8 cellular contexts compared by ENCODE assay signal in the genomic region with DNA sequence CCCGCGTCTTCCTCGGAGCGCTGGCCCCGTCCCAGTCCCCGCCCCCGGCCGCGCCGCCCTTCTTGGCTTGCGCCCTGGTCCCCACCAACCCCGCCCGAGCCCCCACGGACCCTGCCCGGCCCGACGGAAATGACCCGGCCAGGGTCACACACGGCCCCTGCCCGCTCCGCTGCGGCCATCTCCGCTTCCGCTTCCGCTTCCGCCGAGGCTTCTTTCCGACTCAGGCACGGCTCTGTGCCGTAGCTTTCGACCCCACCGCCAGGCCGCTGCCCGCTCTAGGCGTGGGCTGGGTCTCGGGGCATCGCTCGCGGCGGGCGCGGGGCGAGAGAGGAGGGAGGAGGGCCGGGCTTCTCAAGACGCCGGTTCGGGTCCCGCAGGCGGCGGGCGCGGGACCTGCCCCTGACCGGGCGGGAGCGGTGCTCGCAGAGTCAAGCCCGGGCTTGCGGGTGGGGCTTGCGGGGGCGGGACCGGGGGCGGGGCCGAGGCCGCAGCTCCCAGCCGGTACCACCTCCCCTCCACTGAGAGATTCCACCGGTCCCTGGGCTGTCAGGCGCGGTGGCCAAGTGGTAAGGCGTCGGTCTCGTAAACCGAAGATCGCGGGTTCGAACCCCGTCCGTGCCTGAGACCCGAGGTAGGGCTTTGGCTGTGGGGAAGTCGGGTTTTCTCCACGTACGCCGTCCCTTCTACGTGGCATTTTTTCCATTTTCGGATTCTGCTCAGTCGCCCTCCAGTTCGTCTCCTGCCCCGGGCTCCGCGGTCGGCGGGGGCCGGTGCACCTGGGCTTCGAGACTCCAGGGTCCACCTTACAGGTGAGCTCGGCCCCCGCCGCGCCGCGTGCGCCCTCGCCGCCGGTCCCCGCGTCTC.
DNase-seq lines count a peak whose midpoint lies in the region; ATAC-seq, FAIRE-seq and TF ChIP-seq lines count a peak whose summit lies in the region.

No MANE protein-coding gene starts in this region.

- no peaks in the 10 kb centered on the region for H3K9me3 Mint-ChIP-seq in activated T-cell treated with anti-CD3 and anti-CD28 coated beads, Interleukin-2, amount 50 U/mL, for 24 hours

- H3K9me3 ChIP-seq in IMR-90 (ENCODE audit: control insufficient read depth, insufficient read depth, low read length) (no peaks in the 10 kb centered on the region), muscle layer of colon (ENCODE audit: low read length) (no peaks in the 10 kb centered on the region)

- in situ Hi-C loops in IMR-90 (cut with MboI; ENCODE audit: low sequenced_read_pairs), result loop anchor here (5.0 kb wide), 1 partner anchor 298 kb away; no protein-coding TSS in a partner anchor

- H3K23ac ChIP-seq in IMR-90 (ENCODE audit: low read depth, low read length), result no peak overlapping the region

- TF ChIP-seq CTCF in D721Med (IDR thresholded peaks at IDR 0.05; ENCODE audit: insufficient read depth, missing control alignments) (no peak), IMR-90 (conservative IDR thresholded peaks at IDR 0.05; ENCODE audit: low read depth, low read length) (no peak)

- peak overlapping the region; percentile 82 for H3K4ac ChIP-seq in IMR-90 (ENCODE audit: low read depth, low read length)

- no peaks in the 10 kb centered on the region for H3K27me3 ChIP-seq in IMR-90 (ENCODE audit: control insufficient read depth, insufficient read depth, low read length)
- H3K27me3 ChIP-seq in muscle layer of colon (ENCODE audit: control insufficient read depth in 1 of 2, insufficient read depth in 2 of 2, low read length in 2 of 2), result no peaks in the 10 kb centered on the region

- peaks cover 0 to 8% of the 10 kb centered on the region in 2 experiments; a peak in 2 of 4 replicates for H3K79me1 ChIP-seq in IMR-90 (ENCODE audit: low read depth in 1 of 2, low read length in 2 of 2)

- BruUV-seq in IMR-90 (replicated peaks; lab: Mats Ljungman, UMichigan), result no TSS peak

- H3K27me3 Mint-ChIP-seq in activated T-cell treated with anti-CD3 and anti-CD28 coated beads, Interleukin-2, amount 50 U/mL, for 24 hours, result no peaks in the 10 kb centered on the region

- no peaks in the 10 kb centered on the region for H3K36me3 ChIP-seq in IMR-90 (ENCODE audit: control insufficient read depth, insufficient read depth, low read length)
- no peaks in the 10 kb centered on the region for H3K36me3 ChIP-seq in muscle layer of colon (ENCODE audit: insufficient read depth, low read length)

- no peaks in the 10 kb centered on the region for H4K20me1 ChIP-seq in IMR-90 (ENCODE audit: insufficient read depth, low read length)

- H3K4me1 ChIP-seq in IMR-90 (ENCODE audit: control insufficient read depth, insufficient read depth, low read length), result no peaks in the 10 kb centered on the region; the same call in 1 of the 2 replicates
- H3K4me1 ChIP-seq in muscle layer of colon (ENCODE audit: insufficient read depth, low read length), result no peaks in the 10 kb centered on the region

- H3K4me1 Mint-ChIP-seq in activated T-cell treated with anti-CD3 and anti-CD28 coated beads, Interleukin-2, amount 50 U/mL, for 24 hours (ENCODE audit: low read depth), result peaks cover 26% of the 10 kb centered on the region

- peak overlapping the region; percentile 36; the same call in 1 of the 2 replicates for H2BK120ac ChIP-seq in IMR-90 (ENCODE audit: low read depth, low read length)

- H3K14ac ChIP-seq in IMR-90 (replicated peaks; ENCODE audit: low read depth, low read length), result peak overlapping the region; percentile 40; the same call in 1 of the 2 replicates

- no peak overlapping the region for H2BK20ac ChIP-seq in IMR-90 (ENCODE audit: low read depth, low read length)

- peak overlapping the region; percentile 81 for H2BK5ac ChIP-seq in IMR-90 (ENCODE audit: low read depth, low read length, poor library complexity, severe bottlenecking)

- no peak for TF ChIP-seq POLR2A in IMR-90 (IDR thresholded peaks at IDR 0.05; ENCODE audit: low read depth, low read length)
- TF ChIP-seq POLR2A in erythroblast (IDR thresholded peaks at IDR 0.05; ENCODE audit: low read length), result peak; percentile 53

- peaks cover 8% of the 10 kb centered on the region for H3K36me3 Mint-ChIP-seq in activated T-cell treated with anti-CD3 and anti-CD28 coated beads, Interleukin-2, amount 50 U/mL, for 24 hours (ENCODE audit: low read depth)

- peak overlapping the region; percentile 92 for H3K4me3 Mint-ChIP-seq in activated T-cell treated with anti-CD3 and anti-CD28 coated beads, Interleukin-2, amount 50 U/mL, for 24 hours

- dilution Hi-C loops in IMR-90 (cut with HindIII; ENCODE audit: low sequenced_read_pairs, unreplicated experiment), result no loop called here

- peak overlapping the region; percentile 17; the same call in 1 of the 2 replicates for H4K5ac ChIP-seq in IMR-90 (ENCODE audit: low read depth, low read length)

- H3K9ac ChIP-seq in IMR-90 (ENCODE audit: low read depth, low read length), result peak overlapping the region; percentile 95
- H3K9ac ChIP-seq in muscle layer of colon (ENCODE audit: low read length), result peak overlapping the region; percentile 57

- H2AK5ac ChIP-seq in IMR-90 (ENCODE audit: low read depth, low read length), result no peak overlapping the region

- H3K27ac Mint-ChIP-seq in activated T-cell treated with anti-CD3 and anti-CD28 coated beads, Interleukin-2, amount 50 U/mL, for 24 hours, result peak overlapping the region; percentile 91

- H2BK15ac ChIP-seq in IMR-90 (ENCODE audit: low read depth, low read length), result no peak overlapping the region

- peak overlapping the region; percentile 87 to 96; a peak in 2 of 4 replicates for H4K8ac ChIP-seq in IMR-90 (ENCODE audit: low read depth in 2 of 2, low read length in 2 of 2)

- intact Hi-C loops in IMR-90 (cut with micrococcal nuclease), result loop anchor here (5.0 kb wide), 1 partner anchor 148 kb away; no protein-coding TSS in a partner anchor

- no peak overlapping the region for H3K56ac ChIP-seq in IMR-90 (ENCODE audit: extremely low read depth, insufficient read depth, low read length)

- H3K9me1 ChIP-seq in IMR-90 (ENCODE audit: insufficient read depth, low read length), result no peaks in the 10 kb centered on the region

- H2AFZ ChIP-seq in IMR-90 (replicated peaks; ENCODE audit: low read length, poor library complexity), result peak overlapping the region; percentile 93

- DNase-seq in D721Med (ENCODE audit: insufficient read length, low spot score) (peak; percentile 76), IMR-90 (peak; percentile 92), OCI-M1 (lab: John Stamatoyannopoulos, UW) (peak; percentile 97), erythroblast (lab: John Stamatoyannopoulos, UW) (peak; percentile 95 to 98)
- peak; percentile 100 for DNase-seq in activated T-cell treated with anti-CD3 and anti-CD28 coated beads, Interleukin-2, amount 50 U/mL, for 24 hours
- DNase-seq in stimulated activated CD8-positive, alpha-beta memory T cell treated with anti-CD3 and anti-CD28 coated beads, Interleukin-4, amount 100 ng/mL, for 48 hours, result peak; percentile 99

- peak overlapping the region; percentile 74 for H3K4me3 ChIP-seq in IMR-90 (ENCODE audit: insufficient read depth, low read depth, low read length)
- peak overlapping the region; percentile 78 to 91 for H3K4me3 ChIP-seq in muscle layer of colon (ENCODE audit: low read depth in 1 of 2, low read length in 2 of 2)

- peak overlapping the region; percentile 9; the same call in 1 of the 2 replicates for H3K18ac ChIP-seq in IMR-90 (ENCODE audit: low read depth, low read length)

- ATAC-seq in GM21515 (IDR thresholded peaks at IDR 0.05; ENCODE audit: unreplicated experiment) (peak; percentile 70), IMR-90 (ENCODE audit: low read depth) (peak; percentile 92)

- WGBS in IMR-90 (ENCODE audit: extremely low coverage in 2 of 2, insufficient read length in 1 of 2), 2 experiments, result 0% methylated on average over 66 of the region's 105 CpGs; no CpG with 5 or more reads in 1 of the 2 experiments

- H4K91ac ChIP-seq in IMR-90 (ENCODE audit: insufficient read depth, low read depth, low read length), result peak overlapping the region; percentile 58; the same call in 1 of the 2 replicates

- H3K4me2 ChIP-seq in IMR-90 (ENCODE audit: low read depth, low read length), result peak overlapping the region; percentile 94

- peak; percentile 10 for TF ChIP-seq RAD21 in IMR-90 (IDR thresholded peaks at IDR 0.05; ENCODE audit: low read length)

- H3K27ac ChIP-seq in IMR-90 (ENCODE audit: insufficient read depth, low read length) (peak overlapping the region; percentile 84), muscle layer of colon (ENCODE audit: low read depth, low read length) (peak overlapping the region; percentile 87)

- FAIRE-seq in D721Med (lab: Jason Lieb, UNC), result no peak

- POLR2A ChIA-PET in IMR-90 (lab: Charles Lee; ENCODE audit: unreplicated experiment), result interaction anchor here (0.7 kb wide), 1 partner anchor 16 kb away, joined by 10 read pairs; no protein-coding TSS in a partner anchor

- peak overlapping the region; percentile 77 for H2AK9ac ChIP-seq in IMR-90 (replicated peaks; ENCODE audit: low read depth, low read length, poor library complexity)

- CTCF ChIA-PET in IMR-90 (lab: Yijun Ruan, JAX), result no interaction called here

TF ChIP-seq in IMR-90, 13 proteins besides CTCF, POLR2A, EP300 and RAD21 (continues in another document):
- TF ChIP-seq RCOR1 (IDR thresholded peaks at IDR 0.05; ENCODE audit: insufficient replicate concordance, low read length) (peak; percentile 55), CHD1 (IDR thresholded peaks at IDR 0.05; ENCODE audit: low read depth, low read length) (peak; percentile 81; the same call in 1 of the 2 replicates), SMC3 (IDR thresholded peaks at IDR 0.05; ENCODE audit: low read depth, low read length) (no peak), MAZ (IDR thresholded peaks at IDR 0.05; ENCODE audit: borderline replicate concordance, low read depth, low read length) (peak; percentile 82; the same call in 1 of the 2 replicates)
- TF ChIP-seq, protein P1, sequence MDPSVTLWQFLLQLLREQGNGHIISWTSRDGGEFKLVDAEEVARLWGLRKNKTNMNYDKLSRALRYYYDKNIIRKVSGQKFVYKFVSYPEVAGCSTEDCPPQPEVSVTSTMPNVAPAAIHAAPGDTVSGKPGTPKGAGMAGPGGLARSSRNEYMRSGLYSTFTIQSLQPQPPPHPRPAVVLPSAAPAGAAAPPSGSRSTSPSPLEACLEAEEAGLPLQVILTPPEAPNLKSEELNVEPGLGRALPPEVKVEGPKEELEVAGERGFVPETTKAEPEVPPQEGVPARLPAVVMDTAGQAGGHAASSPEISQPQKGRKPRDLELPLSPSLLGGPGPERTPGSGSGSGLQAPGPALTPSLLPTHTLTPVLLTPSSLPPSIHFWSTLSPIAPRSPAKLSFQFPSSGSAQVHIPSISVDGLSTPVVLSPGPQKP (IDR thresholded peaks at IDR 0.05; ENCODE audit: borderline replicate concordance, low read depth, low read length), result no peak
- TF ChIP-seq, protein P2, sequence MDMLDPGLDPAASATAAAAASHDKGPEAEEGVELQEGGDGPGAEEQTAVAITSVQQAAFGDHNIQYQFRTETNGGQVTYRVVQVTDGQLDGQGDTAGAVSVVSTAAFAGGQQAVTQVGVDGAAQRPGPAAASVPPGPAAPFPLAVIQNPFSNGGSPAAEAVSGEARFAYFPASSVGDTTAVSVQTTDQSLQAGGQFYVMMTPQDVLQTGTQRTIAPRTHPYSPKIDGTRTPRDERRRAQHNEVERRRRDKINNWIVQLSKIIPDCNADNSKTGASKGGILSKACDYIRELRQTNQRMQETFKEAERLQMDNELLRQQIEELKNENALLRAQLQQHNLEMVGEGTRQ (IDR thresholded peaks at IDR 0.05; ENCODE audit: low read depth, low read length), result no peak; the same call in 1 of the 2 replicates

Comparison
In these comparisons a context has a peak if more than half of its experiments do, and no peak if none do; other contexts are left out.
1. Peak in every context shown above with its lines: DNase-seq, ATAC-seq, H3K4me3 ChIP-seq and H3K27ac ChIP-seq.